Comparison of ENCODE assay signal across 31 cellular contexts in genomic region chr2:160721089-160722040, GRCh38.
"Had no signal": no experiment of that assay in that cellular context is flagged by ENCODE, and none has a peak within 500 bp of the region (broad histone marks: within the 10 kb centered on the region; RNA-seq: fewer than 3 reads in every experiment).

No MANE protein-coding gene starts in this region.

- H3K27ac Mint-ChIP-seq: activated B cell treated with CpG ODN at 0.5 μM for 24 hours; activated CD4-positive, alpha-beta T cell treated with anti-CD3 and anti-CD28 coated beads for 36 hours; activated naive CD8-positive, alpha-beta T cell; activated T-helper 2 cell treated with anti-CD3 and anti-CD28 coated beads, Interferon-gamma antibody, Interleukin-2, Interleukin-4, amounts not matched to agents 10 μg/mL and 5 μg/mL and 100 μg/mL, durations not matched to agents 14 hours and 24 hours and 36 hours; natural killer cell treated with Interleukin-12 subunit alpha and Interleukin-12 subunit beta and Interleukin-15 and Interleukin-18, amount 100 ng/mL, for 72 hours; stimulated activated memory B cell treated with anti-CD40 and anti-IgM and Interleukin-4, amounts not matched to agents 10 μg/mL and 1 μg/mL and 100 μg/mL, for 72 hours; T-cell; T-helper 2 cell treated with Interferon-gamma antibody and Interleukin-4, amounts not matched to agents 5 μg/mL and 100 μg/mL, for 36 hours had no signal

- H3K4me1 ChIP-seq: body of pancreas, prostate gland, right atrium auricular region, stomach, suprapubic skin, tibial nerve, vagina had no signal

- H3K27ac ChIP-seq: body of pancreas, gastroesophageal sphincter, heart left ventricle, ovary, prostate gland, right atrium auricular region, skin epidermis, stomach, suprapubic skin, tibial nerve, vagina had no signal

- H3K9me3 ChIP-seq: body of pancreas, gastroesophageal sphincter, ovary, prostate gland, stomach, suprapubic skin, vagina had no signal

- H3K36me3 ChIP-seq: gastroesophageal sphincter, heart left ventricle, ovary, prostate gland, right atrium auricular region, stomach, suprapubic skin, tibial nerve, vagina had no signal

- H3K4me3 ChIP-seq: body of pancreas, gastroesophageal sphincter, heart left ventricle, ovary, prostate gland, right atrium auricular region, skin epidermis, stomach, suprapubic skin, tibial nerve, vagina had no signal

- H3K27me3 Mint-ChIP-seq: activated B cell treated with CpG ODN at 0.5 μM for 24 hours; activated naive CD8-positive, alpha-beta T cell; T-cell had no signal

- H3K36me3 Mint-ChIP-seq: stimulated activated memory B cell treated with anti-CD40 and anti-IgM and Interleukin-4, amounts not matched to agents 10 μg/mL and 1 μg/mL and 100 μg/mL, for 72 hours had no signal

- H3K4me1 Mint-ChIP-seq: activated B cell treated with CpG ODN at 0.5 μM for 24 hours; activated CD4-positive, alpha-beta T cell treated with anti-CD3 and anti-CD28 coated beads for 36 hours; stimulated activated memory B cell treated with anti-CD40 and anti-IgM and Interleukin-4, amounts not matched to agents 10 μg/mL and 1 μg/mL and 100 μg/mL, for 72 hours; T-cell had no signal

- FAIRE-seq: TTC549 had no signal

- H3K27me3 ChIP-seq: body of pancreas, gastroesophageal sphincter, heart left ventricle, ovary, right atrium auricular region, stomach, suprapubic skin, tibial nerve, vagina had no signal

- H3K4me3 Mint-ChIP-seq: activated B cell treated with CpG ODN at 0.5 μM for 24 hours; activated CD4-positive, alpha-beta T cell treated with anti-CD3 and anti-CD28 coated beads for 36 hours; activated naive CD8-positive, alpha-beta T cell; activated T-cell treated with anti-CD3 and anti-CD28 coated beads, Interleukin-2, amount 50 U/mL, for 4 hours; natural killer cell treated with Interleukin-12 subunit alpha and Interleukin-12 subunit beta and Interleukin-15 and Interleukin-18, amount 100 ng/mL, for 72 hours; stimulated activated memory B cell treated with anti-CD40 and anti-IgM and Interleukin-4, amounts not matched to agents 10 μg/mL and 1 μg/mL and 100 μg/mL, for 72 hours; T-cell; T-helper 2 cell treated with Interferon-gamma antibody and Interleukin-4, amounts not matched to agents 5 μg/mL and 100 μg/mL, for 36 hours had no signal

- DNase-seq: activated B cell treated with CpG ODN at 0.5 μM for 24 hours; activated CD4-positive, alpha-beta T cell treated with anti-CD3 and anti-CD28 coated beads for 36 hours; activated CD4-positive, alpha-beta T cell treated with anti-CD3 and anti-CD28 coated beads, Interleukin-2, amount 50 U/mL, for 4 hours; activated CD8-positive, alpha-beta memory T cell treated with anti-CD3 and anti-CD28 coated beads for 24 hours; activated CD8-positive, alpha-beta memory T cell treated with anti-CD3 and anti-CD28 coated beads, Interleukin-2, amount 50 U/mL, for 48 hours; activated naive CD4-positive, alpha-beta T cell; activated T-cell treated with anti-CD3 and anti-CD28 coated beads, Interleukin-2, amount 50 U/mL, for 4 hours; amniotic stem cell; body of pancreas; dermis blood vessel endothelial cell; effector CD8-positive, alpha-beta T cell; erythroblast; heart left ventricle; islet precursor cell; left cardiac atrium; ovary; stomach; T-cell had no signal
